28 cellular contexts compared by ENCODE assay signal in the genomic region with DNA sequence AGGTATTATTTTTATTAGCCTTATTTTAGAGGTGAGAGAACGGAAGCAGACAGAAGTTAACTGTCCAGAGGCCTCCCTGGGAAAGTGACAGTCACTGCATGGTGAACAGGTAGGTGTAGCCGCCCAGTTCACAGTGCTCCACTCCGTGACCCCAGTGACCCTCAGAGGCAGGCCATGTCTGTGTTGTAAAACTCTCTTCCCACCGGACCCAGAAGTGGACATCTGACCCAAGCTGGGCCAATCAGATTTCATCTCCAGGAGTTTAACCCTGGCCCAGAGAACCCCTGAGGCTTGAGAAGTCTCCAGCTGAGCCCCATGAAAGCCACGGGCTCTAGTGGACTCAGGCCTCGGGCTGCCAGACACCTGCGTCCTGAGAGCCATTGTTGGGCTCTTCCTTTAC.
"Had no signal": no experiment of that assay in that cellular context is flagged by ENCODE, and none has a peak within 500 bp of the region (broad histone marks: within the 10 kb centered on the region; RNA-seq: fewer than 3 reads in every experiment).

No MANE protein-coding gene starts in this region.

- H3K4me3 Mint-ChIP-seq: activated CD4-positive, alpha-beta memory T cell treated with anti-CD3 and anti-CD28 coated beads, Interleukin-2, amount 10 ng/mL, durations not matched to agents 7 days and 5 days; activated CD4-positive, alpha-beta T cell treated with anti-CD3 and anti-CD28 coated beads, Interleukin-2, amount 10 ng/mL, durations not matched to agents 7 days and 5 days; activated naive CD8-positive, alpha-beta T cell; activated T-cell treated with anti-CD3 and anti-CD28 coated beads, Interleukin-2, amount 50 U/mL, for 24 hours; activated T-cell treated with anti-CD3 and anti-CD28 coated beads, Interleukin-2, amount 50 U/mL, for 72 hours; T-helper 17 cell; T-helper 2 cell treated with Interferon-gamma antibody and Interleukin-4, amounts not matched to agents 5 μg/mL and 100 μg/mL, for 36 hours had no signal

- H3K27ac Mint-ChIP-seq: activated CD4-positive, alpha-beta memory T cell treated with anti-CD3 and anti-CD28 coated beads, Interleukin-2, amount 10 ng/mL, durations not matched to agents 7 days and 5 days; activated CD4-positive, alpha-beta T cell treated with anti-CD3 and anti-CD28 coated beads, Interleukin-2, amount 10 ng/mL, durations not matched to agents 7 days and 5 days; activated naive CD8-positive, alpha-beta T cell; activated T-cell treated with anti-CD3 and anti-CD28 coated beads, Interleukin-2, amount 50 U/mL, for 24 hours; T-helper 17 cell; T-helper 2 cell treated with Interferon-gamma antibody and Interleukin-4, amounts not matched to agents 5 μg/mL and 100 μg/mL, for 36 hours had no signal

- H3K36me3 Mint-ChIP-seq: activated naive CD8-positive, alpha-beta T cell had no signal

- H3K9me3 Mint-ChIP-seq: activated CD4-positive, alpha-beta memory T cell treated with anti-CD3 and anti-CD28 coated beads, Interleukin-2, amount 10 ng/mL, durations not matched to agents 7 days and 5 days; activated CD4-positive, alpha-beta T cell treated with anti-CD3 and anti-CD28 coated beads, Interleukin-2, amount 10 ng/mL, durations not matched to agents 7 days and 5 days; activated T-cell treated with anti-CD3 and anti-CD28 coated beads, Interleukin-2, amount 50 U/mL, for 24 hours; activated T-cell treated with anti-CD3 and anti-CD28 coated beads, Interleukin-2, amount 50 U/mL, for 72 hours; T-helper 2 cell treated with Interferon-gamma antibody and Interleukin-4, amounts not matched to agents 5 μg/mL and 100 μg/mL, for 36 hours had no signal

- DNase-seq: activated CD4-positive, alpha-beta memory T cell treated with anti-CD3 and anti-CD28 coated beads, Interleukin-2, amount 10 ng/mL, durations not matched to agents 7 days and 5 days; activated CD4-positive, alpha-beta T cell treated with anti-CD3 and anti-CD28 coated beads for 1 hour; activated CD4-positive, alpha-beta T cell treated with anti-CD3 and anti-CD28 coated beads for 4 hours; activated CD4-positive, alpha-beta T cell treated with anti-CD3 and anti-CD28 coated beads, Interleukin-2, amount 10 ng/mL, durations not matched to agents 7 days and 5 days; activated CD4-positive, alpha-beta T cell treated with anti-CD3 and anti-CD28 coated beads, Interleukin-2, amount 50 U/mL, for 4 hours; activated CD8-positive, alpha-beta memory T cell treated with anti-CD3 and anti-CD28 coated beads, Interleukin-2, amount 50 U/mL, for 48 hours; activated gamma-delta T cell; activated naive CD4-positive, alpha-beta T cell treated with anti-CD3 and anti-CD28 coated beads, Interleukin-2, amount 50 U/mL, for 16 hours; activated naive CD4-positive, alpha-beta T cell treated with Interleukin-2 at 50 U/mL for 16 hours; activated T-cell treated with anti-CD3 and anti-CD28 coated beads for 4 hours; activated T-cell treated with anti-CD3 and anti-CD28 coated beads, Interleukin-2, amount 50 U/mL, for 24 hours; activated T-cell treated with anti-CD3 and anti-CD28 coated beads, Interleukin-2, amount 50 U/mL, for 72 hours; amniotic stem cell; anterior cingulate cortex; caudate nucleus; cortex of kidney; dermis blood vessel endothelial cell; effector CD8-positive, alpha-beta T cell; esophagus squamous epithelium; foreskin melanocyte; heart right ventricle; T-helper 1 cell; T-helper 17 cell; T1000 had no signal

- H3K4me1 Mint-ChIP-seq: activated CD4-positive, alpha-beta memory T cell treated with anti-CD3 and anti-CD28 coated beads, Interleukin-2, amount 10 ng/mL, durations not matched to agents 7 days and 5 days; activated CD4-positive, alpha-beta T cell treated with anti-CD3 and anti-CD28 coated beads, Interleukin-2, amount 10 ng/mL, durations not matched to agents 7 days and 5 days had no signal

- H3K9me3 ChIP-seq: esophagus squamous epithelium, heart right ventricle had no signal

- H3K27me3 ChIP-seq: heart right ventricle had no signal

- H3K27ac ChIP-seq: epithelial cell of prostate, esophagus squamous epithelium, gastroesophageal sphincter, heart right ventricle had no signal

- H3K4me1 ChIP-seq: esophagus squamous epithelium, gastroesophageal sphincter, heart right ventricle had no signal

- H3K36me3 ChIP-seq: esophagus squamous epithelium, gastroesophageal sphincter, heart right ventricle had no signal

- H3K4me3 ChIP-seq: esophagus squamous epithelium, gastroesophageal sphincter, heart right ventricle had no signal

- H3K27me3 Mint-ChIP-seq: activated CD4-positive, alpha-beta T cell treated with anti-CD3 and anti-CD28 coated beads, Interleukin-2, amount 10 ng/mL, durations not matched to agents 7 days and 5 days had no signal

- ATAC-seq: activated T-cell treated with anti-CD3 and anti-CD28 coated beads, Interleukin-2, amount 50 U/mL, for 72 hours; gastroesophageal sphincter; heart right ventricle; T-helper 17 cell had no signal
